In the genomic region with DNA sequence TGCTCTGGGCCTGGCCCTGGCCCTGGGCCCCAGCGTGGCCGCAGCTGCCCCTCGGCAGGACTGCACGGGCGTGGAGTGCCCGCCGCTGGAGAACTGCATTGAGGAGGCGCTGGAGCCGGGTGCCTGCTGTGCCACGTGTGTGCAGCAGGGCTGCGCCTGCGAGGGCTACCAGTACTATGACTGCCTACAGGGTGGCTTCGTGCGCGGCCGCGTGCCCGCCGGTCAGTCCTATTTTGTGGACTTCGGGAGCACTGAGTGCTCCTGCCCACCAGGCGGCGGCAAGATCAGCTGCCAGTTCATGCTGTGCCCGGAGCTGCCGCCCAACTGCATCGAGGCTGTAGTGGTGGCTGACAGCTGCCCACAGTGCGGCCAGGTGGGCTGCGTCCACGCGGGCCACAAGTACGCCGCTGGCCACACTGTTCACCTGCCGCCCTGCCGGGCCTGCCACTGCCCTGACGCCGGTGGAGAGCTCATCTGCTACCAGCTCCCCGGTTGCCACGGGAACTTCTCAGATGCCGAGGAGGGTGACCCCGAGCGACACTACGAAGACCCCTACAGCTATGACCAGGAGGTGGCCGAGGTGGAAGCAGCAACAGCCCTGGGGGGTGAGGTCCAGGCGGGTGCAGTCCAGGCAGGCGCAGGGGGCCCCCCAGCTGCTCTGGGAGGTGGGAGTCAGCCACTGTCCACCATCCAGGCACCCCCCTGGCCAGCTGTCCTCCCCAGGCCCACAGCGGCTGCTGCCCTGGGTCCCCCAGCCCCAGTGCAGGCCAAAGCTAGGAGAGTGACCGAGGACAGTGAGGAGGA, we compare ENCODE assay signal across 1 cellular context.
TF ChIP-seq lines count a peak whose summit lies in the region.

No MANE protein-coding gene starts in this region.

TF ChIP-seq in HepG2, 621 proteins besides CTCF, POLR2A, EP300 and RAD21 (continued from another document):
- TF ChIP-seq CREM (IDR thresholded peaks at IDR 0.05) (no peak), CREM (CRISPR knock-in tag; IDR thresholded peaks at IDR 0.05) (no peak), ZMYM3 (CRISPR knock-in tag; IDR thresholded peaks at IDR 0.05) (no peak), SP1 (IDR thresholded peaks at IDR 0.05) (no peak), SP1 (CRISPR knock-in tag; IDR thresholded peaks at IDR 0.05) (no peak), ZNF607 (CRISPR knock-in tag; IDR thresholded peaks at IDR 0.05; ENCODE audit: borderline replicate concordance) (no peak), ZNF687 (CRISPR knock-in tag; IDR thresholded peaks at IDR 0.05) (peak; percentile 41), ZNF775 (CRISPR knock-in tag; IDR thresholded peaks at IDR 0.05; ENCODE audit: borderline replicate concordance) (no peak), NKX3-1 (CRISPR knock-in tag; IDR thresholded peaks at IDR 0.05) (no peak), GABPB1 (CRISPR knock-in tag; IDR thresholded peaks at IDR 0.05) (no peak), ZNF263 (CRISPR knock-in tag; IDR thresholded peaks at IDR 0.05) (peak; percentile 68), ARNT (IDR thresholded peaks at IDR 0.05) (no peak), SRSF9 (IDR thresholded peaks at IDR 0.05; ENCODE audit: borderline replicate concordance, insufficient read depth, low read depth, low read length, poor library complexity, severe bottlenecking) (no peak), CBX2 (IDR thresholded peaks at IDR 0.05; ENCODE audit: low read depth, low read length) (no peak), CBX2 (CRISPR knock-in tag; IDR thresholded peaks at IDR 0.05; ENCODE audit: low read depth) (no peak), HNF4G (IDR thresholded peaks at IDR 0.05; ENCODE audit: borderline replicate concordance, low read depth, low read length) (no peak), HNF4G (CRISPR knock-in tag; IDR thresholded peaks at IDR 0.05; ENCODE audit: borderline replicate concordance, low read depth) (no peak), TFDP1 (CRISPR knock-in tag; IDR thresholded peaks at IDR 0.05; ENCODE audit: borderline replicate concordance) (peak; percentile 58; the same call in 1 of the 2 replicates), ZBTB7B (CRISPR knock-in tag; IDR thresholded peaks at IDR 0.05) (no peak), SKI (IDR thresholded peaks at IDR 0.05; ENCODE audit: partially characterized antibody) (no peak), NR1H2 (CRISPR knock-in tag; IDR thresholded peaks at IDR 0.05; ENCODE audit: borderline replicate concordance, low read depth) (no peak)
- TF ChIP-seq, protein P1, sequence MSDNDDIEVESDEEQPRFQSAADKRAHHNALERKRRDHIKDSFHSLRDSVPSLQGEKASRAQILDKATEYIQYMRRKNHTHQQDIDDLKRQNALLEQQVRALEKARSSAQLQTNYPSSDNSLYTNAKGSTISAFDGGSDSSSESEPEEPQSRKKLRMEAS (IDR thresholded peaks at IDR 0.05) = peak; percentile 60; the same call in 1 of the 2 replicates
- TF ChIP-seq, protein P2, sequence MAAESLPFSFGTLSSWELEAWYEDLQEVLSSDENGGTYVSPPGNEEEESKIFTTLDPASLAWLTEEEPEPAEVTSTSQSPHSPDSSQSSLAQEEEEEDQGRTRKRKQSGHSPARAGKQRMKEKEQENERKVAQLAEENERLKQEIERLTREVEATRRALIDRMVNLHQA (CRISPR knock-in tag; IDR thresholded peaks at IDR 0.05) = no peak
TF ChIP-seq in HepG2: peak in this region for 8.
